In genomic region chr20:36605309-36606170, GRCh38 we compare ENCODE assay signal across 8 cellular contexts. TPM values are rescaled to one million over a fixed set of nuclear protein-coding genes. Genes with fewer than 3 reads are reported as not detected.
DNase-seq lines count a peak whose midpoint lies in the region; ATAC-seq and FAIRE-seq lines count a peak whose summit lies in the region.

Gene RAB5IF (plus strand): TSS chr20:36605779. CDS start chr20:36605952, 173 bp downstream.

- peak within 1 kb of the TSS; percentile 96 for H3K4me3 ChIP-seq in BLaER1

- H3K4me1 ChIP-seq in BLaER1: peaks cover 52% of the 10 kb centered on the region

- peaks cover 30% of the 10 kb centered on the region for H4K20me1 ChIP-seq in BLaER1

- H3K36me3 Mint-ChIP-seq in activated CD4-positive, alpha-beta T cell treated with anti-CD3 and anti-CD28 coated beads, Interleukin-2, amount 10 ng/mL, durations not matched to agents 24 days and 14 days (ENCODE audit: low read depth): peaks cover 37% of the 10 kb centered on the region

- H3K27ac Mint-ChIP-seq in activated CD4-positive, alpha-beta T cell treated with anti-CD3 and anti-CD28 coated beads, Interleukin-2, amount 10 ng/mL, durations not matched to agents 24 days and 14 days: peak within 1 kb of the TSS; percentile 98

- H3K9me3 ChIP-seq in BLaER1: no peaks in the 10 kb centered on the region

- peak within 1 kb of the TSS; percentile 100 for H3K4me3 Mint-ChIP-seq in activated CD4-positive, alpha-beta T cell treated with anti-CD3 and anti-CD28 coated beads, Interleukin-2, amount 10 ng/mL, durations not matched to agents 24 days and 14 days

- peak within 1 kb of the TSS; percentile 93 for H3K9ac ChIP-seq in BLaER1

- H3K27me3 ChIP-seq in BLaER1: no peaks in the 10 kb centered on the region

- DNase-seq in GM19239 (ENCODE audit: insufficient read length, low spot score) (peak; percentile 71), NCI-H526 (lab: John Stamatoyannopoulos, UW) (peak; percentile 96 to 100), cortex of kidney (lab: John Stamatoyannopoulos, UW) (peak; percentile 89), left kidney (ENCODE audit: low read depth, low spot score) (peak; percentile 99)
- DNase-seq in activated CD4-positive, alpha-beta T cell treated with anti-CD3 and anti-CD28 coated beads, Interleukin-2, amount 10 ng/mL, durations not matched to agents 24 days and 14 days: peak; percentile 100
- DNase-seq in stimulated activated CD4-positive, alpha-beta T cell treated with anti-CD3 and anti-CD28 coated beads, Interleukin-2, amount 100 ng/mL, for 4 hours (ENCODE audit: low read depth): peak; percentile 98

- peak within 1 kb of the TSS; percentile 94 for H3K4me2 ChIP-seq in BLaER1

- peaks cover 31% of the 10 kb centered on the region for H3K36me3 ChIP-seq in BLaER1

- intact Hi-C loops in activated CD4-positive, alpha-beta T cell treated with anti-CD3 and anti-CD28 coated beads, Interleukin-2, amount 10 ng/mL, durations not matched to agents 24 days and 14 days (cut with micrococcal nuclease): loop anchor here (1.0 to 10.0 kb wide), 8 partner anchors 10 to 167 kb away; partner anchors contain the start of genes DSN1, NDRG3 and TGIF2

- no peaks in the 10 kb centered on the region for H3K27me3 Mint-ChIP-seq in activated CD4-positive, alpha-beta T cell treated with anti-CD3 and anti-CD28 coated beads, Interleukin-2, amount 10 ng/mL, durations not matched to agents 24 days and 14 days

- ATAC-seq in HG03460 (IDR thresholded peaks at IDR 0.05; ENCODE audit: unreplicated experiment): peak; percentile 80

- FAIRE-seq in GM19239 (lab: Jason Lieb, UNC): peak; percentile 98

- no peaks in the 10 kb centered on the region for H3K9me3 Mint-ChIP-seq in activated CD4-positive, alpha-beta T cell treated with anti-CD3 and anti-CD28 coated beads, Interleukin-2, amount 10 ng/mL, durations not matched to agents 24 days and 14 days

- peaks cover 21% of the 10 kb centered on the region for H3K4me1 Mint-ChIP-seq in activated CD4-positive, alpha-beta T cell treated with anti-CD3 and anti-CD28 coated beads, Interleukin-2, amount 10 ng/mL, durations not matched to agents 24 days and 14 days

- peak within 1 kb of the TSS; percentile 93 for H3K27ac ChIP-seq in BLaER1

RNA-seq across cellular contexts. Expression of gene RAB5IF, which starts in this region (rescaled TPM):
- 114 and 122 TPM in 2 replicates for total RNA-seq in activated CD4-positive, alpha-beta T cell treated with anti-CD3 and anti-CD28 coated beads, Interleukin-2, amount 10 ng/mL, durations not matched to agents 24 days and 14 days

Comparison
In these comparisons a context has a peak if more than half of its experiments do, and no peak if none do; other contexts are left out.
1. Peak in every context shown above with its lines: DNase-seq, ATAC-seq, H3K4me3 ChIP-seq and H3K27ac ChIP-seq.